In genomic region chrX:48083212-48083611, GRCh38 we compare ENCODE assay signal across 8 cellular contexts. TPM values are rescaled to one million over a fixed set of nuclear protein-coding genes. Genes with fewer than 3 reads are reported as not detected.
A peak's percentile ranks its signal among the peaks of the same experiment; 100 is the strongest.
DNase-seq lines count a peak whose midpoint lies in the region; ATAC-seq lines count a peak whose summit lies in the region.

No MANE protein-coding gene starts in this region.

- H3K27me3 Mint-ChIP-seq in stimulated activated naive CD8-positive, alpha-beta T cell treated with anti-CD3 and anti-CD28 coated beads, Interleukin-15, amount 100 ng/mL, for 72 hours: no peaks in the 10 kb centered on the region

- H3K4me3 Mint-ChIP-seq in stimulated activated naive CD8-positive, alpha-beta T cell treated with anti-CD3 and anti-CD28 coated beads, Interleukin-15, amount 100 ng/mL, for 72 hours: no peak overlapping the region

- peak; percentile 72 for ATAC-seq in GM19035 (IDR thresholded peaks at IDR 0.05; ENCODE audit: unreplicated experiment)
- ATAC-seq in stimulated activated naive CD8-positive, alpha-beta T cell treated with anti-CD3 and anti-CD28 coated beads, Interleukin-15, amount 100 ng/mL, for 72 hours: peak; percentile 91

- no peaks in the 10 kb centered on the region for H3K9me3 Mint-ChIP-seq in stimulated activated naive CD8-positive, alpha-beta T cell treated with anti-CD3 and anti-CD28 coated beads, Interleukin-15, amount 100 ng/mL, for 72 hours

- H3K4me1 Mint-ChIP-seq in stimulated activated naive CD8-positive, alpha-beta T cell treated with anti-CD3 and anti-CD28 coated beads, Interleukin-15, amount 100 ng/mL, for 72 hours: no peaks in the 10 kb centered on the region

- DNase-seq in Ammon's horn (ENCODE audit: low spot score) (peak; percentile 23), NCI-H1105 (lab: John Stamatoyannopoulos, UW) (peak; percentile 15), dermis microvascular lymphatic vessel endothelial cell (ENCODE audit: low read depth in 2 of 2) (peak; percentile 16 to 47), medulla oblongata (ENCODE audit: extremely low spot score) (peak; percentile 55), cerebellar nuclear complex (lab: John Stamatoyannopoulos, UW) (no peak)
- DNase-seq in activated CD4-positive, alpha-beta T cell treated with anti-CD3 and anti-CD28 coated beads for 4 hours: peak; percentile 30 to 50
- DNase-seq in stimulated activated naive CD8-positive, alpha-beta T cell treated with anti-CD3 and anti-CD28 coated beads, Interleukin-15, amount 100 ng/mL, for 72 hours: peak; percentile 32 to 50

- no peak overlapping the region for H3K27ac Mint-ChIP-seq in stimulated activated naive CD8-positive, alpha-beta T cell treated with anti-CD3 and anti-CD28 coated beads, Interleukin-15, amount 100 ng/mL, for 72 hours

RNA-seq across cellular contexts. Expression of gene ZNF630, which starts 11.8 kb away (rescaled TPM):
- 1.3 TPM in 2 replicates for total RNA-seq in dermis microvascular lymphatic vessel endothelial cell

RNA-seq across cellular contexts. Expression of gene SPACA5B, which starts 47.2 kb away (rescaled TPM):
- not detected in 2 replicates for total RNA-seq in dermis microvascular lymphatic vessel endothelial cell

Comparison
In these comparisons a context has a peak if more than half of its experiments do, and no peak if none do; other contexts are left out.
1. DNase-seq: peak in Ammon's horn (single experiment), NCI-H1105 (single experiment), activated CD4-positive, alpha-beta T cell treated with anti-CD3 and anti-CD28 coated beads for 4 hours (2 of 2), dermis microvascular lymphatic vessel endothelial cell (2 of 2), medulla oblongata (single experiment) and stimulated activated naive CD8-positive, alpha-beta T cell treated with anti-CD3 and anti-CD28 coated beads, Interleukin-15, amount 100 ng/mL, for 72 hours (2 of 2); none in cerebellar nuclear complex (0 of 2).